1 cellular context compared by ENCODE assay signal in the genomic region with DNA sequence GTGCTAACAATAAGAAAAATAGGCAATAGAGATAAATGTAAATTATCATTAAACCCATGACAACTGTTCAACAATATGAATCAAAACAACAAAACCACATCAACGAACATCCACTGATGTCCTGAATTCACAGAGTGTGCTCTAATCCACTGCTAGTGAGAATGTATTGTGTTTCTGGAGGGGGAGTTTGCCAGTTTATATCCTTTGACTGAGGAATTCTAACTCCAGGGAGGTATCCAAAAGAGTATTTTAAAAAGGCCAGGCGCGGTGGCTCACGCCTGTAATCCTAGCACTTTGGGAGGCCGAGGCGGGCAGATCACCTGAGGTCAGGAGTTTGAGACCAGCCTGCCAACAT.
TF ChIP-seq lines count a peak whose summit lies in the region.

No MANE protein-coding gene starts in this region.

TF ChIP-seq in liver, 16 proteins besides CTCF, POLR2A, EP300 and RAD21 (continued from another document):
- TF ChIP-seq, protein P1, sequence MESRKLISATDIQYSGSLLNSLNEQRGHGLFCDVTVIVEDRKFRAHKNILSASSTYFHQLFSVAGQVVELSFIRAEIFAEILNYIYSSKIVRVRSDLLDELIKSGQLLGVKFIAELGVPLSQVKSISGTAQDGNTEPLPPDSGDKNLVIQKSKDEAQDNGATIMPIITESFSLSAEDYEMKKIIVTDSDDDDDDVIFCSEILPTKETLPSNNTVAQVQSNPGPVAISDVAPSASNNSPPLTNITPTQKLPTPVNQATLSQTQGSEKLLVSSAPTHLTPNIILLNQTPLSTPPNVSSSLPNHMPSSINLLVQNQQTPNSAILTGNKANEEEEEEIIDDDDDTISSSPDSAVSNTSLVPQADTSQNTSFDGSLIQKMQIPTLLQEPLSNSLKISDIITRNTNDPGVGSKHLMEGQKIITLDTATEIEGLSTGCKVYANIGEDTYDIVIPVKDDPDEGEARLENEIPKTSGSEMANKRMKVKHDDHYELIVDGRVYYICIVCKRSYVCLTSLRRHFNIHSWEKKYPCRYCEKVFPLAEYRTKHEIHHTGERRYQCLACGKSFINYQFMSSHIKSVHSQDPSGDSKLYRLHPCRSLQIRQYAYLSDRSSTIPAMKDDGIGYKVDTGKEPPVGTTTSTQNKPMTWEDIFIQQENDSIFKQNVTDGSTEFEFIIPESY (IDR thresholded peaks at IDR 0.05): no peak
- no peak for TF ChIP-seq NR2F2 (IDR thresholded peaks at IDR 0.05)
TF ChIP-seq in liver: peak in this region for 0.
